8 cellular contexts compared by ENCODE assay signal in the genomic region with DNA sequence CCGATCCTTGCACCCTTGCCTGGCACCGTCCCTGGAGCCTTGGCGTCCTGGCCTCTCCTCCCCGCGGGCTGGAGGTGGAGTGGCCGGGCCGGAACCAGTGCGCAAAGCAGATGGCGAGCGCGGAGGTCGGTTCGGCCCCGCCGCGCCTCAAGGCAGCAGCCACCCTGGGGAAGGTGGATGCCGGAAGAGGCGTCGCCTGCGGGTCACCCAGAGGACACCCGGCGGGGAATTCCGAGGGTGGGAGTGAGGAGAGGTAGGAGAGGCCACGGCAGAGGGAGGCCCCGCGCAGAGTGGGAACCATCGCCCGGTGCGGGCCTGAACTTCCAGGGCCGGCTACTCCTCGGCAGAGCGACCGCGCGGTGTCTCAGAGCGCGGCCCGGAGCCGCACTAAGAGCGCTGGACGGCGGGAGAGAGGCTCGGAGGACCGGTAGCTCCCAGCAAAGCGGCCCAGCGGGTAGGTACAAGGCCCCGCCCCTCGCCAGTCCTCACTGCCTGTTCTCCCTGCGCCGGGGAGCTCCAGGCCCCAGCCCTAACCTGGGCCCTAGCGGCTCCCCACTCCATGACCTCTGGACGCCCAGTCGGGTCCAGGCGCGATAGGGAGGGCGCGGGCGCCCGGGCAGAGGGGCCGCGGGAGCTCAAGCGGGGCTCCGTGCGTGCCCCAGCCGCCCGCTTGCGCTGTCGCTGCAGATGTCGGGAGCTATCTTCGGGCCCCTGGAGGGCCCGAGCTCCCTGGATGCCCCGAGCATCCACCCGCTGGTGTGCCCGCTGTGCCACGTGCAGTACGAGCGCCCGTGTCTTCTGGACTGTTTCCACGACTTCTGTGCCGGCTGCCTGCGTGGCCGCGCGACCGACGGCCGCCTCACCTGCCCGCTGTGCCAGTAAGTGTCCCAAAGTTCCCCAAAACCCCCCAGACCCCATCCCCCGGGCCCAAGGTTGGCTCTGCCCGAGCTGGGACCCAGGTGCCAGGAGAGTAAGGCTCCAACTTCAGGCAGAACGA. TPM values are rescaled to one million over a fixed set of nuclear protein-coding genes. Genes with fewer than 3 reads are reported as not detected.
A peak's percentile ranks its signal among the peaks of the same experiment; 100 is the strongest.
DNase-seq lines count a peak whose midpoint lies in the region; ATAC-seq and TF ChIP-seq lines count a peak whose summit lies in the region.

Gene RNF207, plus strand, starts transcription at position 271 of the 997 bp plus-strand sequence. Its CDS starts 417 bp downstream, at position 688.

- H3K27me3 ChIP-seq in H9 (ENCODE audit: insufficient read depth, low read length) = no peaks in the 10 kb centered on the region; the same call in 1 of the 2 replicates
- H3K27me3 ChIP-seq in heart left ventricle = peaks cover 0 to 34% (median 0%) of the 10 kb centered on the region in 9 donors

- no peak within 1 kb of the TSS for H2BK20ac ChIP-seq in H9 (ENCODE audit: low read depth, low read length, poor library complexity, severe bottlenecking)

- DNase-seq in GM03348 (ENCODE audit: low spot score) (peak; percentile 75), H9 (peak; percentile 87), OCI-M1 (lab: John Stamatoyannopoulos, UW) (peak; percentile 26), heart left ventricle (peak; percentile 77 to 90 (median 80)), retina (peak; percentile 80), anterior cingulate cortex (lab: John Stamatoyannopoulos, UW) (no peak), NCI-H1436 treated with DMSO at 0.1 percent for 48 hours (lab: John Stamatoyannopoulos, UW) (no peak)
- peak; percentile 63 for DNase-seq in activated naive CD4-positive, alpha-beta T cell treated with anti-CD3 and anti-CD28 coated beads, Interleukin-2, amount 50 U/mL, for 16 hours

- WGBS in H9 (ENCODE audit: extremely low coverage, insufficient read length, low lambda C conversion rate) = no CpG with 5 or more reads among the region's 91 CpGs
- whole genome bisulfite sequencing in heart left ventricle, 4 donors = 5 to 28% (median 11%) methylated on average over 54 to 91 of the region's 91 CpGs

- H3K4me2 ChIP-seq in H9 (ENCODE audit: insufficient read depth, insufficient read length, low read length) = peak within 1 kb of the TSS; percentile 51

- H3T11ph ChIP-seq in H9 (ENCODE audit: low read length) = no peak within 1 kb of the TSS

- no peak within 1 kb of the TSS for H3K23ac ChIP-seq in H9 (ENCODE audit: insufficient read length, low read depth, low read length)

- peaks cover 7 to 25% of the 10 kb centered on the region in 2 experiments for H3K4me1 Mint-ChIP-seq in H9

- peaks cover 19% of the 10 kb centered on the region for H3K23me2 ChIP-seq in H9 (ENCODE audit: insufficient read length, low read depth, low read length, poor library complexity, severe bottlenecking)

- H2BK15ac ChIP-seq in H9 (ENCODE audit: low read depth, low read length) = no peak within 1 kb of the TSS; the same call in 1 of the 2 replicates

- H3K36me3 Mint-ChIP-seq in H9 (ENCODE audit: insufficient read depth in 1 of 3, low read depth in 3 of 3) = no peaks in the 10 kb centered on the region

- no peak within 1 kb of the TSS for H2BK5ac ChIP-seq in H9 (ENCODE audit: insufficient read length, low read length)

- no peaks in the 10 kb centered on the region for H3K79me2 ChIP-seq in H9 (ENCODE audit: insufficient read depth, low read length)

- H3K9me3 ChIP-seq in H9 (ENCODE audit: control insufficient read depth, low read depth, low read length) = no peaks in the 10 kb centered on the region
- H3K9me3 ChIP-seq in heart left ventricle = no peaks in the 10 kb centered on the region

- peaks cover 0 to 14% (median 6%) of the 10 kb centered on the region in 9 donors for H3K36me3 ChIP-seq in heart left ventricle

- H3K27me3 Mint-ChIP-seq in H9 (ENCODE audit: low read depth) = peaks cover 43% of the 10 kb centered on the region

- no peak within 1 kb of the TSS for H4K8ac ChIP-seq in H9 (replicated peaks; ENCODE audit: insufficient read length, low read depth, low read length)

- peak; percentile 17 to 74 (median 72) for ATAC-seq in heart left ventricle

- no peak within 1 kb of the TSS for H3K4ac ChIP-seq in H9 (ENCODE audit: low read depth, low read length)

- H3K4me1 ChIP-seq in H9 (ENCODE audit: insufficient read depth, low read length) (no peaks in the 10 kb centered on the region), heart left ventricle (peaks cover 0 to 57% (median 44%) of the 10 kb centered on the region in 12 donors)

- H2AFZ ChIP-seq in H9 (ENCODE audit: low read length) = no peak within 1 kb of the TSS

- no peak within 1 kb of the TSS for H2BK120ac ChIP-seq in H9 (ENCODE audit: low read depth, low read length, poor library complexity, severe bottlenecking)

- H3K4me3 ChIP-seq in heart left ventricle = peak within 1 kb of the TSS; percentile 47 to 80 (median 68)

- TF ChIP-seq CTCF in H9 (conservative IDR thresholded peaks at IDR 0.05) (no peak), heart left ventricle (IDR thresholded peaks at IDR 0.05) (no peak)

- no peak within 1 kb of the TSS for H3K18ac ChIP-seq in H9 (ENCODE audit: insufficient read length, low read depth, low read length)

- H3K79me1 ChIP-seq in H9 (ENCODE audit: insufficient read depth, low read depth, low read length, poor library complexity, severe bottlenecking) = no peaks in the 10 kb centered on the region

- H2AK5ac ChIP-seq in H9 (ENCODE audit: insufficient read length, low read length) = no peak within 1 kb of the TSS

- H3K27ac ChIP-seq in H9 (ENCODE audit: insufficient read length, low read depth, low read length) (peak within 1 kb of the TSS; percentile 8), heart left ventricle (peak within 1 kb of the TSS; percentile 86 to 99 (median 92))

- H4K20me1 ChIP-seq in H9 (ENCODE audit: control insufficient read depth, insufficient read depth, insufficient read length) = no peaks in the 10 kb centered on the region

- H4K91ac ChIP-seq in H9 (ENCODE audit: insufficient read length, low read depth, low read length) = no peak within 1 kb of the TSS

- no peak within 1 kb of the TSS for H2BK12ac ChIP-seq in H9 (ENCODE audit: insufficient read length, low read depth, low read length)

- no peaks in the 10 kb centered on the region for H3K9me3 Mint-ChIP-seq in H9

- intact Hi-C loops in heart left ventricle (cut with DNase I) = loop anchor here in 4 of 10 donors (1.0 to 10.0 kb wide), 3 partner anchors 29 to 151 kb away; partner anchors contain the start of genes HES3 (in 3 of the 4) and ICMT (in 1 of the 4)

- H4K5ac ChIP-seq in H9 (ENCODE audit: insufficient read length, low read depth, low read length) = no peak within 1 kb of the TSS

- no peak within 1 kb of the TSS for H3K14ac ChIP-seq in H9 (ENCODE audit: insufficient read depth, low read length)

- peak within 1 kb of the TSS; percentile 54 to 74 for H3K4me3 Mint-ChIP-seq in H9

- H3K9ac ChIP-seq in H9 (ENCODE audit: extremely low read depth, insufficient read length, low read length) = no peak within 1 kb of the TSS

- no peak within 1 kb of the TSS; a peak in 1 of 7 replicates for H3K27ac Mint-ChIP-seq in H9

- no peak within 1 kb of the TSS for H3K56ac ChIP-seq in H9 (ENCODE audit: insufficient read length, low read depth, low read length)

- peak; percentile 32 to 52 for TF ChIP-seq POLR2A in heart left ventricle (IDR thresholded peaks at IDR 0.05)

RNA-seq across cellular contexts. Expression of gene RNF207, which starts in this region (rescaled TPM):
- 4.9 and 7.1 TPM in 2 replicates for total RNA-seq in H9 (2021)
- 100 to 1,000 TPM in 1 of 9 donors, 10 to 100 TPM in 8; 27.0 to 126 (median 58.2) TPM for total RNA-seq in heart left ventricle
- polyA plus RNA-seq in heart left ventricle = 10 to 100 TPM; 10.6 to 88.6 TPM

Comparison
In these comparisons a context has a peak if more than half of its experiments do, and no peak if none do; other contexts are left out.
1. DNase-seq: peak in GM03348 (single experiment), H9 (single experiment), OCI-M1 (single experiment), activated naive CD4-positive, alpha-beta T cell treated with anti-CD3 and anti-CD28 coated beads, Interleukin-2, amount 50 U/mL, for 16 hours (single experiment), heart left ventricle (5 of 5) and retina (single experiment); none in anterior cingulate cortex (0 of 58) and NCI-H1436 treated with DMSO at 0.1 percent for 48 hours (single experiment).